Comparison of ENCODE assay signal across 13 cellular contexts in genomic region chr14:104863131-104863862, GRCh38. TPM values are rescaled to one million over a fixed set of nuclear protein-coding genes. Genes with fewer than 3 reads are reported as not detected.
DNase-seq lines count a peak whose midpoint lies in the region; ATAC-seq, FAIRE-seq and TF ChIP-seq lines count a peak whose summit lies in the region.
"Had no signal": no experiment of that assay in that cellular context is flagged by ENCODE, and none has a peak within 500 bp of the region (broad histone marks: within the 10 kb centered on the region; RNA-seq: fewer than 3 reads in every experiment).

No MANE protein-coding gene starts in this region.

- H3K27me3 ChIP-seq in colonic mucosa (no peaks in the 10 kb centered on the region), right lobe of liver (no peaks in the 10 kb centered on the region), small intestine (ENCODE audit: control insufficient read depth in 2 of 2, insufficient read depth in 2 of 2, low read length in 2 of 2) (no peaks in the 10 kb centered on the region)
- H3K27me3 ChIP-seq: adrenal gland had no signal

- H3K9me3 Mint-ChIP-seq in activated T-cell treated with anti-CD3 and anti-CD28 coated beads, Interleukin-2, amount 50 U/mL, for 4 hours = no peaks in the 10 kb centered on the region

- H3K9ac ChIP-seq in colonic mucosa (ENCODE audit: low read depth in 2 of 2, low read length in 2 of 2) = peak overlapping the region; percentile 69 to 94

- H3K36me3 Mint-ChIP-seq in activated T-cell treated with anti-CD3 and anti-CD28 coated beads, Interleukin-2, amount 50 U/mL, for 4 hours (ENCODE audit: insufficient read depth) = no peaks in the 10 kb centered on the region

- no peak for TF ChIP-seq POLR2A in right lobe of liver (IDR thresholded peaks at IDR 0.05)

- intact Hi-C loops in colonic mucosa (cut with DNase I) = no loop called here
- intact Hi-C loops in right lobe of liver (cut with DNase I) = no loop called here

- DNase-seq in activated T-cell treated with anti-CD3 and anti-CD28 coated beads, Interleukin-2, amount 50 U/mL, for 4 hours = peak; percentile 3
- DNase-seq in activated T-cell treated with anti-CD3 and anti-CD28 coated beads for 4 hours = no peak
- no peak for DNase-seq in colonic mucosa
- DNase-seq in right lobe of liver = peak in 1 of 3 donors; percentile 49
- no peak for DNase-seq in small intestine
- no peak for DNase-seq in NCI-H2171 treated with DMSO at 0.1 percent for 48 hours (lab: John Stamatoyannopoulos, UW)
- DNase-seq in NCI-H2196 (lab: John Stamatoyannopoulos, UW; ENCODE audit: unreplicated experiment) = no peak
- DNase-seq: activated CD4-positive, CD25-positive, alpha-beta regulatory T cell; substantia nigra had no signal

- peaks cover 8% of the 10 kb centered on the region for H3K4me1 Mint-ChIP-seq in activated T-cell treated with anti-CD3 and anti-CD28 coated beads, Interleukin-2, amount 50 U/mL, for 4 hours (ENCODE audit: low read depth)

- H3K4me3 ChIP-seq in colonic mucosa = peak overlapping the region; percentile 50
- H3K4me3 ChIP-seq in right lobe of liver = peak overlapping the region in 2 of 3 donors; percentile 78 to 79
- peak overlapping the region; percentile 61 to 85 for H3K4me3 ChIP-seq in small intestine (ENCODE audit: low read depth in 1 of 2, low read length in 2 of 2)

- no peaks in the 10 kb centered on the region for H3K27me3 Mint-ChIP-seq in activated T-cell treated with anti-CD3 and anti-CD28 coated beads, Interleukin-2, amount 50 U/mL, for 4 hours (ENCODE audit: low read depth)

- H3K4me1 ChIP-seq in colonic mucosa (peaks cover 9% of the 10 kb centered on the region), right lobe of liver (peaks cover 0 to 8% (median 4%) of the 10 kb centered on the region in 4 donors), small intestine (ENCODE audit: control insufficient read depth in 2 of 2, insufficient read depth in 1 of 2, low read depth in 1 of 2, low read length in 1 of 2) (peaks cover 2% of the 10 kb centered on the region in 2 donors)

- H3K36me3 ChIP-seq in colonic mucosa (no peaks in the 10 kb centered on the region), right lobe of liver (no peaks in the 10 kb centered on the region), small intestine (ENCODE audit: control insufficient read depth in 2 of 2, insufficient read depth in 2 of 2, low read length in 2 of 2) (no peaks in the 10 kb centered on the region)
- H3K36me3 ChIP-seq: adrenal gland had no signal

- TF ChIP-seq CTCF in colonic mucosa (IDR thresholded peaks at IDR 0.05) = no peak
- TF ChIP-seq CTCF in right lobe of liver (IDR thresholded peaks at IDR 0.05) = no peak

- no peak for ATAC-seq in activated T-cell treated with anti-CD3 and anti-CD28 coated beads, Interleukin-2, amount 50 U/mL, for 4 hours
- ATAC-seq in right lobe of liver = no peak
- no peak for ATAC-seq in HG03565 (IDR thresholded peaks at IDR 0.05; ENCODE audit: unreplicated experiment)

- H3K27ac ChIP-seq in colonic mucosa = peak overlapping the region; percentile 83
- H3K27ac ChIP-seq in right lobe of liver = no peak overlapping the region
- H3K27ac ChIP-seq in small intestine (ENCODE audit: low read depth in 1 of 2, low read length in 1 of 2) = peak overlapping the region; percentile 85 to 95
- H3K27ac ChIP-seq: adrenal gland, coronary artery had no signal

- FAIRE-seq in small intestine (lab: Jason Lieb, UNC) = no peak
- FAIRE-seq: islet of Langerhans had no signal

- 86% methylated on average over 10 of the region's 13 CpGs for WGBS in right lobe of liver (ENCODE audit: insufficient coverage, low coverage, low lambda C conversion rate, missing lambda C conversion rate)
- WGBS in small intestine, 3 donors = 55 to 68% (median 59%) methylated on average over 11 to 13 of the region's 13 CpGs

- peak overlapping the region; percentile 35 for H3K4me3 Mint-ChIP-seq in activated T-cell treated with anti-CD3 and anti-CD28 coated beads, Interleukin-2, amount 50 U/mL, for 4 hours

- H3K9me3 ChIP-seq in colonic mucosa = no peaks in the 10 kb centered on the region
- H3K9me3 ChIP-seq in right lobe of liver = no peaks in the 10 kb centered on the region
- no peaks in the 10 kb centered on the region for H3K9me3 ChIP-seq in small intestine (ENCODE audit: control insufficient read depth, low read depth)
- H3K9me3 ChIP-seq: adrenal gland had no signal

RNA-seq across cellular contexts. Expression of gene CEP170B, which starts 1.8 kb away (rescaled TPM):
- 10 to 100 TPM in 1 of 3 donors, 1 to 10 TPM in 2; 6.9 to 11.1 (median 7.5) TPM for total RNA-seq in activated T-cell treated with anti-CD3 and anti-CD28 coated beads, Interleukin-2, amount 50 U/mL, for 4 hours
- total RNA-seq in colonic mucosa (100 to 1,000 TPM in 1 of 2 donors, 10 to 100 TPM in 1; 57.2 to 110 TPM), right lobe of liver (10 to 100 TPM; 13.2 to 22.4 (median 16.8) TPM)
- 10 to 100 TPM; 24.9 to 33.9 (median 32.7) TPM for polyA plus RNA-seq in small intestine

Comparison
In these comparisons a context has a peak if more than half of its experiments do, and no peak if none do; other contexts are left out.
1. H3K27ac ChIP-seq: peak in colonic mucosa (single experiment) and small intestine (2 of 2); none in right lobe of liver (0 of 3).
2. Peak in every context shown above with its lines, with median percentiles within 50 percentile points of each other: H3K4me3 ChIP-seq.